ENCODE assay signal across 11 cellular contexts in the genomic region with DNA sequence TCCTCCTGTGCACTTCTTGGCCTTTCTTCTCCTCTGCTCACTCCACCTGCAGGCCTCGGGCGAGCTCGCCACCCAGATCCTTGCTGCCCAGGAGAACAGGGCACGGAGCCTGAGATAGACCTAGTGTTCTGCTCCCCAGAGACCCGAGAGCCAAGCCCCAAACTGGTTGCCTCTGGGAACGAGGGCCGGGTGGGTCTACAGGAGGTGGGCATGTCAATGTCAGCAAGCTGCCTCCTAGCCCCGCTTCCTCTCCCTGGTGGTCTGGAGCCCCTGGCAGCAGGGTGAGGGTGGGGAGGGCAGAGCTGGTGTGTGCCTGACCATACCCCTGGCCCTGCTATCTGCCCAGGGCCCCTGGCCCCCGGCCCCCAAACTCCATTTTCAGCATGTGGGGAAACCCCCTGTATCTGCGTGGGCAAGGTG. TPM values are rescaled to one million over a fixed set of nuclear protein-coding genes. Genes with fewer than 3 reads are reported as not detected.
DNase-seq lines count a peak whose midpoint lies in the region; ATAC-seq, FAIRE-seq and TF ChIP-seq lines count a peak whose summit lies in the region.
"Had no signal": no experiment of that assay in that cellular context is flagged by ENCODE, and none has a peak within 500 bp of the region (broad histone marks: within the 10 kb centered on the region; RNA-seq: fewer than 3 reads in every experiment).

No MANE protein-coding gene starts in this region.

- H3K36me3 Mint-ChIP-seq in CD4-positive, alpha-beta T cell (ENCODE audit: low read depth), result no peaks in the 10 kb centered on the region
- H3K36me3 Mint-ChIP-seq in neural progenitor cell, result no peaks in the 10 kb centered on the region
- H3K36me3 Mint-ChIP-seq: CD4-positive, CD25-positive, alpha-beta regulatory T cell had no signal

- no peak overlapping the region for H2BK15ac ChIP-seq in H1 (ENCODE audit: low read length)

- TF ChIP-seq RAD21 in H1 (IDR thresholded peaks at IDR 0.05 in 1 of 2, conservative IDR thresholded peaks at IDR 0.05 in 1 of 2; ENCODE audit: low read depth in 2 of 2, low read length in 2 of 2), result no peak

- no peak for FAIRE-seq in H1 (lab: Jason Lieb, UNC)
- FAIRE-seq: GM12891 had no signal

- H3K4me3 ChIP-seq in OCI-LY3 (ENCODE audit: low read length) (peak overlapping the region; percentile 89), H1 (ENCODE audit: extremely low read depth in 1 of 4, insufficient read depth in 2 of 4, low read depth in 3 of 4, low read length in 4 of 4) (no peak overlapping the region), neural progenitor cell (no peak overlapping the region), thyroid gland (replicated peaks in 1 of 3) (no peak overlapping the region), upper lobe of right lung (no peak overlapping the region)

- peaks cover 17% of the 10 kb centered on the region for H3K4me1 Mint-ChIP-seq in CD4-positive, alpha-beta T cell (ENCODE audit: low read depth)
- peaks cover 52% of the 10 kb centered on the region for H3K4me1 Mint-ChIP-seq in neural progenitor cell

- no peak overlapping the region for H2BK12ac ChIP-seq in H1 (ENCODE audit: low read depth, low read length)

- no peak for ATAC-seq in CD4-positive, alpha-beta T cell (ENCODE audit: poor library complexity)
- no peak for ATAC-seq in upper lobe of right lung

- H3K27ac Mint-ChIP-seq in CD4-positive, alpha-beta T cell, result no peak overlapping the region
- peak overlapping the region; percentile 94 for H3K27ac Mint-ChIP-seq in neural progenitor cell
- H3K27ac Mint-ChIP-seq: CD4-positive, CD25-positive, alpha-beta regulatory T cell had no signal

- H2AFZ ChIP-seq in OCI-LY3 (ENCODE audit: low read depth, low read length), result peak overlapping the region; percentile 96
- no peak overlapping the region for H2AFZ ChIP-seq in H1 (ENCODE audit: low read length)
- H2AFZ ChIP-seq in neural progenitor cell (replicated peaks), result no peak overlapping the region

- H3F3A ChIP-seq in neural progenitor cell (ENCODE audit: low read depth), result peaks cover 23% of the 10 kb centered on the region

- no peak overlapping the region for H3K18ac ChIP-seq in H1 (ENCODE audit: extremely low read depth, low read length)

- no peak overlapping the region for H3K4ac ChIP-seq in H1 (replicated peaks; ENCODE audit: insufficient read length, low read depth, low read length)

- H4K5ac ChIP-seq in H1 (ENCODE audit: insufficient read length, low read depth, low read length), result no peak overlapping the region

- no peak for TF ChIP-seq CTCF in CD4-positive, alpha-beta T cell (IDR thresholded peaks at IDR 0.05)
- TF ChIP-seq CTCF in OCI-LY3 (IDR thresholded peaks at IDR 0.05; ENCODE audit: low read depth, low read length) (no peak), H1 (IDR thresholded peaks at IDR 0.05; ENCODE audit: control extremely low read depth in 1 of 3, insufficient read depth in 1 of 3, low read depth in 1 of 3, low read length in 3 of 3) (no peak), neural progenitor cell (IDR thresholded peaks at IDR 0.05) (no peak), thyroid gland (IDR thresholded peaks at IDR 0.05) (no peak), upper lobe of right lung (IDR thresholded peaks at IDR 0.05) (no peak)

- no peak overlapping the region for H2BK120ac ChIP-seq in H1 (replicated peaks; ENCODE audit: low read depth, low read length)

- H4K20me1 ChIP-seq in OCI-LY3 (ENCODE audit: insufficient read depth, low read length) (no peaks in the 10 kb centered on the region), H1 (replicated peaks in 1 of 2; ENCODE audit: control insufficient read depth in 1 of 2, insufficient read depth in 2 of 2, low read length in 2 of 2) (peaks cover 0 to 3% of the 10 kb centered on the region in 2 experiments), neural progenitor cell (ENCODE audit: low read depth) (no peaks in the 10 kb centered on the region)

- H3K79me2 ChIP-seq in OCI-LY3 (ENCODE audit: low read length) (no peaks in the 10 kb centered on the region), H1 (ENCODE audit: control insufficient read depth in 1 of 2, insufficient read depth in 2 of 2, low read length in 2 of 2) (no peaks in the 10 kb centered on the region), neural progenitor cell (ENCODE audit: low read depth) (no peaks in the 10 kb centered on the region)

- TF ChIP-seq EP300 in H1 (IDR thresholded peaks at IDR 0.05; ENCODE audit: borderline replicate concordance in 1 of 2, low read depth in 2 of 2, low read length in 2 of 2), result no peak

- H3K9me3 Mint-ChIP-seq in CD4-positive, alpha-beta T cell, result no peaks in the 10 kb centered on the region
- no peaks in the 10 kb centered on the region for H3K9me3 Mint-ChIP-seq in neural progenitor cell
- H3K9me3 Mint-ChIP-seq: CD4-positive, CD25-positive, alpha-beta regulatory T cell had no signal

- CTCF ChIA-PET in CD4-positive, alpha-beta T cell (lab: Charles Lee), result no interaction called here
- CTCF ChIA-PET in H1 (lab: Charles Lee; ENCODE audit: partially characterized antibody), result interaction anchor here (1.1 to 2.2 kb wide), 8 partner anchors 12 to 162 kb away, joined by 3 to 9 read pairs (median 4); no protein-coding TSS in a partner anchor

- peaks cover 9% of the 10 kb centered on the region for H3K27me3 Mint-ChIP-seq in CD4-positive, alpha-beta T cell
- H3K27me3 Mint-ChIP-seq in neural progenitor cell (ENCODE audit: insufficient read depth, low read depth), result peaks cover 11% of the 10 kb centered on the region
- H3K27me3 Mint-ChIP-seq: CD4-positive, CD25-positive, alpha-beta regulatory T cell had no signal

- TF ChIP-seq POLR2A in H1 (IDR thresholded peaks at IDR 0.05; ENCODE audit: control extremely low read depth in 1 of 2, low read depth in 2 of 2, low read length in 2 of 2) (no peak), thyroid gland (IDR thresholded peaks at IDR 0.05) (no peak)

- H2BK20ac ChIP-seq in H1 (ENCODE audit: low read length), result no peak overlapping the region

- H3K23ac ChIP-seq in H1 (ENCODE audit: insufficient read length), result no peak overlapping the region

- H3K79me1 ChIP-seq in H1 (ENCODE audit: low read depth, low read length), result no peaks in the 10 kb centered on the region

- H3K4me1 ChIP-seq in OCI-LY3 (ENCODE audit: low read length), result peaks cover 32% of the 10 kb centered on the region
- peaks cover 0 to 33% (median 24%) of the 10 kb centered on the region in 4 experiments; a peak in 6 of 7 replicates for H3K4me1 ChIP-seq in H1 (replicated peaks in 1 of 4; ENCODE audit: control insufficient read depth in 3 of 4, insufficient read depth in 4 of 4, low read length in 3 of 4)
- peaks cover 32% of the 10 kb centered on the region for H3K4me1 ChIP-seq in neural progenitor cell
- H3K4me1 ChIP-seq in thyroid gland, result peaks cover 5 to 13% of the 10 kb centered on the region in 2 donors
- H3K4me1 ChIP-seq in upper lobe of right lung, result peaks cover 4% of the 10 kb centered on the region

- H3K9me3 ChIP-seq in CD4-positive, alpha-beta T cell (ENCODE audit: control insufficient read depth, low read length), result no peaks in the 10 kb centered on the region
- H3K9me3 ChIP-seq in OCI-LY3 (ENCODE audit: insufficient read depth, low read length) (no peaks in the 10 kb centered on the region), H1 (ENCODE audit: insufficient read depth in 2 of 2, low read depth in 1 of 2, low read length in 1 of 2) (no peaks in the 10 kb centered on the region), neural progenitor cell (ENCODE audit: low read depth) (no peaks in the 10 kb centered on the region), thyroid gland (no peaks in the 10 kb centered on the region), upper lobe of right lung (no peaks in the 10 kb centered on the region)

- intact Hi-C loops in CD4-positive, alpha-beta T cell (cut with DNase I, micrococcal nuclease), result no loop called here
- intact Hi-C loops in thyroid gland (cut with DNase I) (no loop called here), upper lobe of right lung (cut with DNase I) (no loop called here)

- POLR2A ChIA-PET in CD4-positive, alpha-beta T cell (lab: Charles Lee), result no interaction called here
- POLR2A ChIA-PET in H1 (lab: Charles Lee; ENCODE audit: partially characterized antibody), result interaction anchor here (1.2 to 1.5 kb wide), 2 partner anchors 13 to 15 kb away, joined by 3 to 5 read pairs; no protein-coding TSS in a partner anchor

- DNase-seq in CD4-positive, alpha-beta T cell, result peak in 1 of 10 experiments; percentile 24
- DNase-seq in H1 (ENCODE audit: low read depth in 1 of 2, low spot score in 2 of 2) (no peak), neural progenitor cell (ENCODE audit: low spot score) (no peak), thyroid gland (no peak), upper lobe of right lung (no peak), COR-L47 (lab: John Stamatoyannopoulos, UW) (no peak)
- DNase-seq in activated T-cell treated with anti-CD3 and anti-CD28 coated beads, Interleukin-2, amount 50 U/mL, for 1 hour, result no peak
- DNase-seq: AML-193 had no signal

- peak overlapping the region; percentile 12 for H3K4me3 Mint-ChIP-seq in CD4-positive, alpha-beta T cell
- peak overlapping the region; percentile 66 for H3K4me3 Mint-ChIP-seq in neural progenitor cell

- no peak overlapping the region for H3K14ac ChIP-seq in H1 (ENCODE audit: insufficient read length)

- H3K9ac ChIP-seq in OCI-LY3 (ENCODE audit: low read length) (no peak overlapping the region), H1 (replicated peaks in 1 of 4; ENCODE audit: extremely low read depth in 1 of 4, low read depth in 3 of 4, low read length in 3 of 4) (no peak overlapping the region), neural progenitor cell (no peak overlapping the region)

- no peak overlapping the region for H3K27ac ChIP-seq in CD4-positive, alpha-beta T cell (ENCODE audit: low read depth, low read length)
- no peak overlapping the region for H3K27ac ChIP-seq in OCI-LY3 (ENCODE audit: low read length)
- no peak overlapping the region for H3K27ac ChIP-seq in H1 (ENCODE audit: low read depth, low read length)
- no peak overlapping the region for H3K27ac ChIP-seq in neural progenitor cell
- H3K27ac ChIP-seq in thyroid gland, result no peak overlapping the region
- no peak overlapping the region for H3K27ac ChIP-seq in upper lobe of right lung

- H3K27me3 ChIP-seq in CD4-positive, alpha-beta T cell (ENCODE audit: control insufficient read depth, insufficient read depth, low read length), result no peaks in the 10 kb centered on the region
- no peaks in the 10 kb centered on the region for H3K27me3 ChIP-seq in OCI-LY3 (ENCODE audit: low read depth, low read length)
- peaks cover 0 to 8% (median 6%) of the 10 kb centered on the region in 4 experiments; a peak in 4 of 7 replicates for H3K27me3 ChIP-seq in H1 (replicated peaks in 1 of 4; ENCODE audit: control insufficient read depth in 3 of 4, extremely low read depth in 1 of 4, insufficient read depth in 3 of 4, low read length in 3 of 4)
- peaks cover 25% of the 10 kb centered on the region for H3K27me3 ChIP-seq in neural progenitor cell
- no peaks in the 10 kb centered on the region for H3K27me3 ChIP-seq in thyroid gland
- H3K27me3 ChIP-seq in upper lobe of right lung, result peaks cover 30% of the 10 kb centered on the region

- H2AK5ac ChIP-seq in H1 (ENCODE audit: low read depth, low read length), result no peak overlapping the region

- 69% methylated on average over 6 of the region's 10 CpGs; no CpG with 5 or more reads in 1 of the 2 experiments for WGBS in H1 (ENCODE audit: extremely low coverage in 1 of 2, insufficient coverage in 1 of 2, insufficient read length in 1 of 2, insufficient replicate concordance in 2 of 2, low coverage in 1 of 2, low lambda C conversion rate in 2 of 2, missing lambda C conversion rate in 1 of 2), 2 experiments
- 67 to 84% methylated on average over 8 of the region's 10 CpGs for WGBS in thyroid gland, 2 donors

- H2BK5ac ChIP-seq in H1 (ENCODE audit: low read depth, low read length), result no peak overlapping the region

- H3K36me3 ChIP-seq in OCI-LY3 (replicated peaks; ENCODE audit: low read depth, low read length) (no peaks in the 10 kb centered on the region), H1 (ENCODE audit: control insufficient read depth in 2 of 4, insufficient read depth in 4 of 4, low read length in 3 of 4) (no peaks in the 10 kb centered on the region), neural progenitor cell (no peaks in the 10 kb centered on the region), thyroid gland (no peaks in the 10 kb centered on the region), upper lobe of right lung (no peaks in the 10 kb centered on the region)

- no peak overlapping the region for H3K56ac ChIP-seq in H1 (replicated peaks; ENCODE audit: insufficient read length, low read depth, low read length)

- H3K4me2 ChIP-seq in OCI-LY3 (ENCODE audit: low read length) (peak overlapping the region; percentile 99), H1 (ENCODE audit: insufficient read depth in 1 of 2, low read depth in 2 of 2, low read length in 2 of 2) (peak overlapping the region; percentile 79 to 99; a peak in 2 of 4 replicates), neural progenitor cell (no peak overlapping the region)

- H4K91ac ChIP-seq in H1 (replicated peaks; ENCODE audit: insufficient read length, low read length), result no peak overlapping the region

- peaks cover 20% of the 10 kb centered on the region for H3K23me2 ChIP-seq in H1 (ENCODE audit: low read depth, low read length)

- H4K8ac ChIP-seq in H1 (ENCODE audit: extremely low read depth, insufficient read depth, low read length), result no peak overlapping the region; the same call in 1 of the 2 replicates

RNA-seq across cellular contexts. Expression of a gene that starts 0.8 kb away (rescaled TPM):
- 1 to 10 TPM; 2.8 to 3.2 TPM for total RNA-seq in CD4-positive, alpha-beta T cell
- 18.9 and 20.8 TPM in 2 replicates for total RNA-seq in H1 (2021; fragmentation: NEBNext Ultra II Directional; extraction: Animal tissue kit (Norgen Biotek cat#: 25700))
- 30.9 and 45.7 TPM in 2 replicates for polyA plus RNA-seq in H1 (2011; rRNA removed)
- polyA plus RNA-seq in H1 (2011; cell fraction: cytosol; rRNA removed), result 36.6 TPM
- 92.2 TPM for polyA plus RNA-seq in H1 (2011; cell fraction: nucleus; rRNA removed)
- polyA plus RNA-seq in H1 (2012, experiment 1 of 2), result 24.3 to 38.5 TPM (median 26.3 TPM) in 4 replicates
- polyA plus RNA-seq in H1 (2012, experiment 2 of 2), result 13.1 TPM
- polyA plus RNA-seq in H1 (2013, experiment 1 of 2), result 14.9 TPM
- 13.9 TPM for polyA plus RNA-seq in H1 (2013, experiment 2 of 2)
- polyA minus RNA-seq in H1 (2011; rRNA and poly(A)+ RNA removed), result 33.2 and 38.9 TPM in 2 replicates
- polyA minus RNA-seq in H1 (2011; cell fraction: cytosol; rRNA and poly(A)+ RNA removed), result 27.0 TPM
- polyA minus RNA-seq in H1 (2011; cell fraction: nucleus; rRNA and poly(A)+ RNA removed), result 34.6 TPM
- total RNA-seq in neural progenitor cell (ENCODE audit: low replicate concordance) (14.6 and 18.8 TPM in 2 replicates), thyroid gland (10 to 100 TPM in 2 of 4 donors, 1 to 10 TPM in 2; 3.3 to 12.9 (median 9.3) TPM), upper lobe of right lung (48.1 TPM)

RNA-seq across cellular contexts. Expression of a gene that starts 16.2 kb away (rescaled TPM):
- total RNA-seq in CD4-positive, alpha-beta T cell, result 10 to 100 TPM; 21.9 to 25.5 TPM
- 37.0 and 40.5 TPM in 2 replicates for total RNA-seq in H1 (2021; fragmentation: NEBNext Ultra II Directional; extraction: Animal tissue kit (Norgen Biotek cat#: 25700))
- polyA plus RNA-seq in H1 (2011; rRNA removed), result 25.3 and 34.1 TPM in 2 replicates
- 40.3 TPM for polyA plus RNA-seq in H1 (2011; cell fraction: cytosol; rRNA removed)
- polyA plus RNA-seq in H1 (2011; cell fraction: nucleus; rRNA removed), result 84.0 TPM
- 35.9 to 46.2 TPM (median 43.6 TPM) in 4 replicates for polyA plus RNA-seq in H1 (2012, experiment 1 of 2)
- polyA plus RNA-seq in H1 (2012, experiment 2 of 2), result 10.2 TPM
- polyA plus RNA-seq in H1 (2013, experiment 1 of 2), result 29.8 TPM
- polyA plus RNA-seq in H1 (2013, experiment 2 of 2), result 26.8 TPM
- polyA minus RNA-seq in H1 (2011; rRNA and poly(A)+ RNA removed), result 25.6 and 31.0 TPM in 2 replicates
- polyA minus RNA-seq in H1 (2011; cell fraction: cytosol; rRNA and poly(A)+ RNA removed), result 21.4 TPM
- polyA minus RNA-seq in H1 (2011; cell fraction: nucleus; rRNA and poly(A)+ RNA removed), result 85.0 TPM
- 25.0 and 34.8 TPM in 2 replicates for total RNA-seq in neural progenitor cell (ENCODE audit: low replicate concordance)
- total RNA-seq in thyroid gland, result 10 to 100 TPM; 37.3 to 59.2 (median 44.4) TPM
- 22.0 TPM for total RNA-seq in upper lobe of right lung
